ENCODE assay signal across 13 cellular contexts in the genomic region with DNA sequence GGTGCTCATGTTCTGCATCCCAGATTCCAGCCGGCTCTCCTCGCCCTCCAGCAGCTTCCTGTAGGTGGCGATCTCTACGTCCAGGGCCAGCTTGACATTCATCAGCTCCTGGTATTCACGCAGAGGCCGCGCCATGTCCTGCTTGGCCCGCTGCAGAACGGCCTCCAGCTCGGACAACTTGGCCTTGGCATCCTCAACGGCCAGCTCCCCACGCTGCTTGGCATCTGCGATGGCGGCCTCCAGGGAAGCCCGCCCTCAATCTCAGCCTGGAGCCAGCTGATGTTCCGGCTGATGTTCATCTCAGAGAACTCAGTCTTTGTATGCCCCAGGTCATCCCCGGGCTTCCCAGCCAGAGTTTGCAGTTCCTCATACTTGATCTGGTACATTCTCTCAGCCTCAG.
"Had no signal": no experiment of that assay in that cellular context is flagged by ENCODE, and none has a peak within 500 bp of the region (broad histone marks: within the 10 kb centered on the region; RNA-seq: fewer than 3 reads in every experiment).

No MANE protein-coding gene starts in this region.

- H3K27me3 ChIP-seq: hepatocyte, upper lobe of right lung had no signal

- H3K4me1 ChIP-seq: left ventricle myocardium inferior, prostate gland, upper lobe of right lung had no signal

- H3K4me3 ChIP-seq: hepatocyte, left ventricle myocardium inferior, prostate gland, upper lobe of right lung had no signal

- H3K36me3 ChIP-seq: left ventricle myocardium inferior, prostate gland, upper lobe of right lung had no signal

- H3K9me3 ChIP-seq: left ventricle myocardium inferior, prostate gland, upper lobe of right lung had no signal

- DNase-seq: activated CD4-positive, CD25-positive, alpha-beta regulatory T cell treated with anti-CD3 and anti-CD28 coated beads, Interleukin-2, amount 50 U/mL, for 72 hours; activated T-cell treated with anti-CD3 and anti-CD28 coated beads, Interleukin-2, amount 50 U/mL, for 1 hour; foreskin melanocyte; glutamatergic neuron; left ventricle myocardium inferior; naive thymus-derived CD8-positive, alpha-beta T cell; stimulated activated CD4-positive, alpha-beta T cell treated with anti-CD3 and anti-CD28 coated beads, Interleukin-4, amount 100 ng/mL, for 1 hour; stimulated activated naive CD4-positive, alpha-beta T cell treated with Interleukin-2 at 50 U/mL for 16 hours; upper lobe of right lung had no signal

- H3K27ac ChIP-seq: hepatocyte, left ventricle myocardium inferior, prostate gland, upper lobe of right lung had no signal

- ATAC-seq: activated naive CD4-positive, alpha-beta T cell treated with anti-CD3 and anti-CD28 coated beads, Interleukin-2, amount 50 U/mL, for 72 hours; esophagus mucosa; naive thymus-derived CD8-positive, alpha-beta T cell; upper lobe of right lung had no signal
